ENCODE assay signal across 7 cellular contexts in the genomic region with DNA sequence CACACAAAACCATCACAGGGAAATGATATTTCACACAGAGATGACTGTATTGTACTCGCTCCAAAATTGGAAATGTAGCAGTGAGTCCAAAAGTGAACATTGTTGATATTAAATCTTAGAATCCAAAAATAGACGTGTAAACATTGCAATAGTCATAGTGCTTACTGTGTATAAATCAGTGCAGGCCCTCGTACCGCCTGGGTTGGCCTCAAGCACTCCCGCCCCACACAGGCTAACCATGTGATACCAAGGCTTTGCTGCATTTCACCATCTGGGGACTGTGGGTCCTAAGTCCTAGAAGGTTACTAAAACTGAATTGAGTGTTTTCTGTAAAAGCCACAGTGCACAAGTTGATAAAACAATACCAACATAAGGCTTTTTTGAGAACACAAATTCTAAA.
DNase-seq lines count a peak whose midpoint lies in the region; ATAC-seq and TF ChIP-seq lines count a peak whose summit lies in the region.

No MANE protein-coding gene starts in this region.

- WGBS in thyroid gland, 2 donors = 24 to 28% methylated on average over 5 of the region's 5 CpGs

- TF ChIP-seq CTCF in thyroid gland (IDR thresholded peaks at IDR 0.05) = no peak

- H3K27me3 Mint-ChIP-seq in memory B cell = no peaks in the 10 kb centered on the region

- peak overlapping the region; percentile 81 for H3K27ac Mint-ChIP-seq in memory B cell

- H3K4me1 ChIP-seq in thyroid gland = peaks cover 44 to 66% of the 10 kb centered on the region in 2 donors

- DNase-seq in M059J (ENCODE audit: low read depth) (peak; percentile 52), dedifferentiated amniotic fluid mesenchymal stem cell (ENCODE audit: extremely low spot score) (peak; percentile 54), memory B cell (ENCODE audit: low spot score in 2 of 2) (no peak), thyroid gland (peak; percentile 79 to 81), NOMO-1 treated with DMSO at 0.1 percent for 48 hours (lab: John Stamatoyannopoulos, UW; ENCODE audit: unreplicated experiment) (no peak)

- no peak overlapping the region for H3K4me3 ChIP-seq in thyroid gland (replicated peaks in 1 of 3)

- H3K36me3 Mint-ChIP-seq in memory B cell = peaks cover 6% of the 10 kb centered on the region

- H3K27me3 ChIP-seq in thyroid gland = no peaks in the 10 kb centered on the region

- H3K9me3 Mint-ChIP-seq in memory B cell = no peaks in the 10 kb centered on the region

- H3K4me1 Mint-ChIP-seq in memory B cell = peaks cover 42% of the 10 kb centered on the region

- no peaks in the 10 kb centered on the region for H3K9me3 ChIP-seq in thyroid gland

- intact Hi-C loops in thyroid gland (cut with DNase I) = no loop called here

- ATAC-seq in memory B cell (ENCODE audit: low read depth) (peak; percentile 44), HG02884 (IDR thresholded peaks at IDR 0.05; ENCODE audit: unreplicated experiment) (no peak)
- ATAC-seq in activated CD4-positive, CD25-positive, alpha-beta regulatory T cell treated with anti-CD3 and anti-CD28 coated beads, Interleukin-2, amount 50 U/mL, for 24 hours = no peak

- H3K4me3 Mint-ChIP-seq in memory B cell = peak overlapping the region; percentile 76

- no peak for TF ChIP-seq POLR2A in thyroid gland (IDR thresholded peaks at IDR 0.05)

- no peaks in the 10 kb centered on the region for H3K36me3 ChIP-seq in thyroid gland

- peak overlapping the region; percentile 70 to 83 (median 78) for H3K27ac ChIP-seq in thyroid gland

Comparison
In these comparisons a context has a peak if more than half of its experiments do, and no peak if none do; other contexts are left out.
1. DNase-seq: peak in M059J (single experiment), dedifferentiated amniotic fluid mesenchymal stem cell (single experiment) and thyroid gland (2 of 2); none in memory B cell (0 of 2) and NOMO-1 treated with DMSO at 0.1 percent for 48 hours (single experiment).